26 cellular contexts compared by ENCODE assay signal in the genomic region with DNA sequence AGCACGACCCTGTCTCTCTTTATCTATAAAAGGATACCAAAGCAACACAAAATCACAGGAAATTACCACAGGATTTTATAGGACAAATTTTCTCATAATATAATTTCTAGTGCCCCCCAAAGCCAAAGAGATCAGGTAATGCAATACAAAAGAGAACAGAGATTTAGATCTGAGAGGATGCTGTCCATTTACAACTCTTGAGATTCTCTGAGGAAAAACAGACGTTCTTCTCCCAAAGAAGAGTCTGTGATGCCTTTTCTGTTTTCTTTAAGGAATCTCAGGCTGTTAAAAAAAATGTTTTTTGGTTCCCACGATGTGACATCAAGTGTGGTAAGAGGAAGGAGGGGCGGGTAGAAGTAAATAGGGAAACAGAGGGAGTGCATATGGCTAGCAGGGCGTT.
"Had no signal": no experiment of that assay in that cellular context is flagged by ENCODE, and none has a peak within 500 bp of the region (broad histone marks: within the 10 kb centered on the region; RNA-seq: fewer than 3 reads in every experiment).

No MANE protein-coding gene starts in this region.

- H3K4me3 ChIP-seq: pancreas, prostate gland, right lobe of liver, sigmoid colon, stomach, thoracic aorta, thyroid gland, tibial nerve, upper lobe of right lung, uterus had no signal

- H3K27ac ChIP-seq: neutrophil, pancreas, prostate gland, right lobe of liver, sigmoid colon, stomach, thoracic aorta, thyroid gland, tibial nerve, upper lobe of right lung, uterus had no signal

- ATAC-seq: naive thymus-derived CD4-positive, alpha-beta T cell; natural killer cell; pancreas; right cardiac atrium; right lobe of liver; stimulated activated effector memory CD8-positive, alpha-beta T cell treated with anti-CD3 and anti-CD28 coated beads, Interleukin-12 subunit alpha, Interleukin-12 subunit beta, amount 100 ng/mL, for 72 hours; stimulated activated naive B cell treated with anti-CD40 and anti-IgM and Interleukin-4, amounts not matched to agents 10 μg/mL and 1 μg/mL and 100 μg/mL, for 72 hours; upper lobe of right lung had no signal

- H3K9me3 ChIP-seq: neutrophil, pancreas, prostate gland, right lobe of liver, sigmoid colon, thoracic aorta, thyroid gland, tibial nerve, upper lobe of right lung, uterus had no signal

- H3K27me3 Mint-ChIP-seq: stimulated activated naive B cell treated with anti-CD40 and anti-IgM and Interleukin-4, amounts not matched to agents 10 μg/mL and 1 μg/mL and 100 μg/mL, for 72 hours; stimulated activated naive CD8-positive, alpha-beta T cell treated with anti-CD3 and anti-CD28 coated beads, Interleukin-15, Interleukin-2, amounts not matched to agents 100 ng/mL and 50 ng/mL, for 24 hours had no signal

- H3K36me3 ChIP-seq: neutrophil, pancreas, prostate gland, right lobe of liver, sigmoid colon, stomach, thoracic aorta, thyroid gland, tibial nerve, upper lobe of right lung, uterus had no signal

- H3K27ac Mint-ChIP-seq: natural killer cell; nephron; stimulated activated effector memory CD8-positive, alpha-beta T cell treated with anti-CD3 and anti-CD28 coated beads, Interleukin-12 subunit alpha, Interleukin-12 subunit beta, amount 100 ng/mL, for 72 hours; stimulated activated naive B cell treated with anti-CD40 and anti-IgM and Interleukin-4, amounts not matched to agents 10 μg/mL and 1 μg/mL and 100 μg/mL, for 72 hours; stimulated activated naive CD8-positive, alpha-beta T cell treated with anti-CD3 and anti-CD28 coated beads, Interleukin-15, Interleukin-2, amounts not matched to agents 100 ng/mL and 50 ng/mL, for 24 hours had no signal

- H3K4me3 Mint-ChIP-seq: naive thymus-derived CD4-positive, alpha-beta T cell; natural killer cell; nephron; stimulated activated effector memory CD8-positive, alpha-beta T cell treated with anti-CD3 and anti-CD28 coated beads, Interleukin-12 subunit alpha, Interleukin-12 subunit beta, amount 100 ng/mL, for 72 hours; stimulated activated naive B cell treated with anti-CD40 and anti-IgM and Interleukin-4, amounts not matched to agents 10 μg/mL and 1 μg/mL and 100 μg/mL, for 72 hours; stimulated activated naive CD8-positive, alpha-beta T cell treated with anti-CD3 and anti-CD28 coated beads, Interleukin-15, Interleukin-2, amounts not matched to agents 100 ng/mL and 50 ng/mL, for 24 hours had no signal

- DNase-seq: naive thymus-derived CD4-positive, alpha-beta T cell; natural killer cell; nucleus accumbens; pancreas; right cardiac atrium; right lobe of liver; sigmoid colon; small intestine; stimulated activated CD4-positive, alpha-beta T cell treated with anti-CD3 and anti-CD28 coated beads, Interleukin-15, amount 100 ng/mL, for 24 hours; stimulated activated CD4-positive, alpha-beta T cell treated with anti-CD3 and anti-CD28 coated beads, Interleukin-2, amount 100 ng/mL, for 24 hours; stimulated activated CD4-positive, alpha-beta T cell treated with anti-CD3 and anti-CD28 coated beads, Interleukin-2, amount 100 ng/mL, for 48 hours; stimulated activated CD4-positive, alpha-beta T cell treated with anti-CD3 and anti-CD28 coated beads, Interleukin-4, amount 100 ng/mL, for 24 hours; stimulated activated naive B cell treated with anti-CD40 and anti-IgM and Interleukin-4, amounts not matched to agents 10 μg/mL and 1 μg/mL and 100 μg/mL, for 72 hours; stimulated activated naive CD4-positive, alpha-beta T cell treated with Interleukin-2 at 50 U/mL for 16 hours; stomach; thyroid gland; trophoblast cell; upper lobe of right lung; uterus had no signal

- H3K4me1 Mint-ChIP-seq: naive thymus-derived CD4-positive, alpha-beta T cell; natural killer cell; nephron; stimulated activated effector memory CD8-positive, alpha-beta T cell treated with anti-CD3 and anti-CD28 coated beads, Interleukin-12 subunit alpha, Interleukin-12 subunit beta, amount 100 ng/mL, for 72 hours; stimulated activated naive B cell treated with anti-CD40 and anti-IgM and Interleukin-4, amounts not matched to agents 10 μg/mL and 1 μg/mL and 100 μg/mL, for 72 hours had no signal

- H3K9me3 Mint-ChIP-seq: nephron; stimulated activated effector memory CD8-positive, alpha-beta T cell treated with anti-CD3 and anti-CD28 coated beads, Interleukin-12 subunit alpha, Interleukin-12 subunit beta, amount 100 ng/mL, for 72 hours had no signal

- H3K36me3 Mint-ChIP-seq: naive thymus-derived CD4-positive, alpha-beta T cell; natural killer cell; stimulated activated effector memory CD8-positive, alpha-beta T cell treated with anti-CD3 and anti-CD28 coated beads, Interleukin-12 subunit alpha, Interleukin-12 subunit beta, amount 100 ng/mL, for 72 hours; stimulated activated naive B cell treated with anti-CD40 and anti-IgM and Interleukin-4, amounts not matched to agents 10 μg/mL and 1 μg/mL and 100 μg/mL, for 72 hours had no signal

- H3K27me3 ChIP-seq: neutrophil, pancreas, right lobe of liver, sigmoid colon, stomach, thyroid gland, tibial nerve, upper lobe of right lung, uterus had no signal

- H3K4me1 ChIP-seq: pancreas, prostate gland, right lobe of liver, sigmoid colon, stomach, thyroid gland, tibial nerve, upper lobe of right lung, uterus had no signal
